Comparison of ENCODE assay signal across 17 cellular contexts in genomic region chr19:35309481-35310279, GRCh38. TPM values are rescaled to one million over a fixed set of nuclear protein-coding genes. Genes with fewer than 3 reads are reported as not detected.
DNase-seq lines count a peak whose midpoint lies in the region; ATAC-seq, FAIRE-seq and TF ChIP-seq lines count a peak whose summit lies in the region.
"Had no signal": no experiment of that assay in that cellular context is flagged by ENCODE, and none has a peak within 500 bp of the region (broad histone marks: within the 10 kb centered on the region; RNA-seq: fewer than 3 reads in every experiment).

No MANE protein-coding gene starts in this region.

- H3K36me3 Mint-ChIP-seq in T-helper 17 cell (ENCODE audit: low read depth): no peaks in the 10 kb centered on the region

- FAIRE-seq in kidney (lab: Jason Lieb, UNC): no peak
- no peak for FAIRE-seq in pancreas (lab: Jason Lieb, UNC)

- no peak overlapping the region for H3K27ac Mint-ChIP-seq in T-helper 17 cell

- no peaks in the 10 kb centered on the region for H3K36me3 ChIP-seq in kidney (ENCODE audit: control insufficient read depth in 1 of 2, insufficient read depth in 2 of 2, low read length in 2 of 2)
- no peaks in the 10 kb centered on the region for H3K36me3 ChIP-seq in pancreas
- H3K36me3 ChIP-seq: sigmoid colon, SJSA1, uterus had no signal

- H3K27me3 Mint-ChIP-seq in T-helper 17 cell: peaks cover 10% of the 10 kb centered on the region

- H3K9me3 ChIP-seq in kidney (ENCODE audit: control insufficient read depth in 1 of 2, low read length in 2 of 2): no peaks in the 10 kb centered on the region
- no peaks in the 10 kb centered on the region for H3K9me3 ChIP-seq in pancreas
- H3K9me3 ChIP-seq in T-helper 17 cell (ENCODE audit: control insufficient read depth, low read length, poor library complexity, severe bottlenecking): no peaks in the 10 kb centered on the region
- H3K9me3 ChIP-seq: sigmoid colon, SJSA1, uterus had no signal

- peaks cover 14% of the 10 kb centered on the region for H3K4me1 Mint-ChIP-seq in T-helper 17 cell

- H3K4me1 ChIP-seq in kidney (ENCODE audit: control insufficient read depth in 1 of 2, insufficient read depth in 1 of 2, low read depth in 1 of 2, low read length in 2 of 2): peaks cover 0 to 6% of the 10 kb centered on the region in 2 donors
- H3K4me1 ChIP-seq in pancreas: peaks cover 0 to 8% (median 5%) of the 10 kb centered on the region in 3 donors
- H3K4me1 ChIP-seq: sigmoid colon, uterus had no signal

- H3K4me3 ChIP-seq in kidney (ENCODE audit: low read length in 2 of 2) (no peak overlapping the region), pancreas (no peak overlapping the region)
- H3K4me3 ChIP-seq: dorsolateral prefrontal cortex, sigmoid colon, SJSA1 had no signal

- no peaks in the 10 kb centered on the region for H3K27me3 ChIP-seq in pancreas
- H3K27me3 ChIP-seq: dorsolateral prefrontal cortex, SJSA1, uterus had no signal

- peak; percentile 79 to 91 (median 86) for ATAC-seq in pancreas
- no peak for ATAC-seq in T-helper 17 cell
- ATAC-seq: activated T-cell treated with anti-CD3 and anti-CD28 coated beads, Interleukin-2, amount 50 U/mL, for 4 hours had no signal

- WGBS in pancreas, 2 donors: 58 to 59% methylated on average over 46 to 47 of the region's 47 CpGs

- H3K9ac ChIP-seq in kidney (ENCODE audit: low read length in 2 of 2): no peak overlapping the region

- no peak overlapping the region for H3K4me3 Mint-ChIP-seq in T-helper 17 cell
- H3K4me3 Mint-ChIP-seq: activated T-cell treated with anti-CD3 and anti-CD28 coated beads, Interleukin-2, amount 50 U/mL, for 4 hours had no signal

- TF ChIP-seq CTCF in kidney (IDR thresholded peaks at IDR 0.05; ENCODE audit: borderline replicate concordance, extremely low read depth, insufficient read depth) (no peak), pancreas (IDR thresholded peaks at IDR 0.05) (no peak)

- H3K27ac ChIP-seq in kidney (ENCODE audit: low read depth in 2 of 2, low read length in 2 of 2) (no peak overlapping the region), pancreas (peak overlapping the region in 1 of 4 donors; percentile 34)
- H3K27ac ChIP-seq: SJSA1 had no signal

- DNase-seq in COLO829 (ENCODE audit: low spot score) (peak; percentile 40), amniotic epithelial cell (ENCODE audit: low read depth) (peak; percentile 98), kidney (peak; percentile 85), pancreas (peak; percentile 51 to 77 (median 70)), cerebellum (ENCODE audit: low spot score) (no peak), SIG-M5 treated with dmso at 0.1 percent for 504 hours (lab: John Stamatoyannopoulos, UW; ENCODE audit: unreplicated experiment) (no peak), T-helper 17 cell (no peak), NCI-H1930 (lab: John Stamatoyannopoulos, UW) (no peak)
- DNase-seq: activated CD4-positive, alpha-beta T cell treated with anti-CD3 and anti-CD28 coated beads, Interleukin-2, amount 50 U/mL, for 1 hour; activated T-cell treated with anti-CD3 and anti-CD28 coated beads, Interleukin-2, amount 50 U/mL, for 4 hours; dorsolateral prefrontal cortex; NCI-H1092 treated with DMSO at 0.1 percent for 48 hours; sigmoid colon; stimulated activated CD4-positive, alpha-beta T cell treated with anti-CD3 and anti-CD28 coated beads, Interleukin-4, amount 100 ng/mL, for 1 hour had no signal

- intact Hi-C loops in kidney (cut with DNase I) (no loop called here), pancreas (cut with DNase I) (no loop called here)

RNA-seq across cellular contexts. Expression of gene MAG, which starts 17.7 kb away (rescaled TPM):
- total RNA-seq in kidney: 1.1 TPM
- 0.41 TPM for polyA plus RNA-seq in kidney (ENCODE audit: insufficient read depth, low read depth, low replicate concordance)
- total RNA-seq in pancreas: under 1 TPM in 1 of 6 donors, not detected in 5; 0.17 TPM
- under 1 TPM in 1 of 2 donors, not detected in 1; 0.47 TPM for polyA plus RNA-seq in pancreas
- 0.91 TPM for total RNA-seq in cerebellum
- not detected for total RNA-seq in T-helper 17 cell
- polyA plus RNA-seq: AG04450 had no signal

RNA-seq across cellular contexts. Expression of gene CD22, which starts 19.3 kb away (rescaled TPM):
- total RNA-seq in kidney: 15.4 TPM
- 0.82 TPM for polyA plus RNA-seq in kidney (ENCODE audit: insufficient read depth, low read depth, low replicate concordance)
- 1 to 10 TPM in 2 of 6 donors, under 1 TPM in 4; 0.32 to 2.1 (median 0.94) TPM for total RNA-seq in pancreas
- polyA plus RNA-seq in pancreas: under 1 TPM; 0.38 to 0.49 TPM
- total RNA-seq in cerebellum: not detected
- total RNA-seq in T-helper 17 cell: 10 to 100 TPM in 1 of 2 donors, 1 to 10 TPM in 1; 1.3 to 36.1 TPM
- polyA plus RNA-seq: AG04450 had no signal

RNA-seq across cellular contexts. Expression of gene HAMP, which starts 27.4 kb away (rescaled TPM):
- total RNA-seq in kidney: 1.3 TPM
- 1.1 TPM for polyA plus RNA-seq in kidney (ENCODE audit: insufficient read depth, low read depth, low replicate concordance)
- total RNA-seq in pancreas: 10 to 100 TPM in 1 of 6 donors, 1 to 10 TPM in 4, under 1 TPM in 1; 0.69 to 10.2 (median 2.2) TPM
- 100 to 1,000 TPM in 1 of 2 donors, 10 to 100 TPM in 1; 24.5 to 138 TPM for polyA plus RNA-seq in pancreas
- total RNA-seq in cerebellum: not detected
- 1 to 10 TPM in 1 of 2 donors, under 1 TPM in 1; 0.55 to 2.8 TPM for total RNA-seq in T-helper 17 cell
- total RNA-seq: SJSA1 had no signal
- polyA plus RNA-seq: AG04450 had no signal

RNA-seq across cellular contexts. Expression of gene FFAR1, which starts 38.0 kb away (rescaled TPM):
- not detected for total RNA-seq in kidney
- not detected for polyA plus RNA-seq in kidney (ENCODE audit: insufficient read depth, low read depth, low replicate concordance)
- 1 to 10 TPM in 4 of 6 donors, under 1 TPM in 2; 0.60 to 3.5 (median 1.8) TPM for total RNA-seq in pancreas
- 10 to 100 TPM in 1 of 2 donors, 1 to 10 TPM in 1; 3.6 to 30.1 TPM for polyA plus RNA-seq in pancreas
- not detected for total RNA-seq in cerebellum
- total RNA-seq in T-helper 17 cell: 1 to 10 TPM in 1 of 2 donors, not detected in 1; 1.4 TPM
- total RNA-seq: activated T-cell treated with anti-CD3 and anti-CD28 coated beads, Interleukin-2, amount 50 U/mL, for 4 hours; sigmoid colon; SJSA1 had no signal
- polyA plus RNA-seq: AG04450 had no signal

RNA-seq across cellular contexts. Expression of gene USF2, which starts 40.9 kb away (rescaled TPM):
- total RNA-seq in kidney (118 TPM), pancreas (10 to 100 TPM; 46.4 to 84.9 (median 59.8) TPM), cerebellum (39.4 TPM), T-helper 17 cell (100 to 1,000 TPM; 204 to 299 TPM)
- polyA plus RNA-seq in kidney (ENCODE audit: insufficient read depth, low read depth, low replicate concordance) (82.8 TPM), pancreas (100 to 1,000 TPM; 106 to 112 TPM)

Comparison
In these comparisons a context has a peak if more than half of its experiments do, and no peak if none do; other contexts are left out.
1. DNase-seq: peak in COLO829 (single experiment), amniotic epithelial cell (single experiment), kidney (single experiment) and pancreas (6 of 6); none in cerebellum (single experiment), SIG-M5 treated with dmso at 0.1 percent for 504 hours (single experiment), T-helper 17 cell (0 of 3) and NCI-H1930 (0 of 2).